1 cellular context compared by ENCODE assay signal in the genomic region with DNA sequence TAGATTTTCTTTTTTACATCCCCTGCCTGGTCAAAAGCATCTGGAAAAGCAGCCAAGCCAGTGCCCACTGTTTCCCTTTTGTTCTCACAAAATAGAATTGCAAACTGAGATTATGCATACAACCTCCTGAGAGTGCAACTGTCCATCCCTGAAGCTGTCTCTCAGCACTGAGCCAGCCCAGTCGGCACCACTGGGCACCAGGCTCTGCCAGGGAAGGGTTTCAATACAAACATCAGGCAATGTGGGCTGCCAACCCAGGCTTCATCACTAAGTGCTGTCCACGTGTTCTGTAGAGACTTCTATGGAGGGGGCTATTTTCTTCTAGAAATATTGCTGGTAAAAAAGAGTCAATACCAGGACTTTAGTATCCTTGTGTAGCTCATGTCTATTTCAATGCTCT.
TF ChIP-seq lines count a peak whose summit lies in the region.

No MANE protein-coding gene starts in this region.

TF ChIP-seq in HepG2, 621 proteins besides CTCF, POLR2A, EP300 and RAD21 (continued from another document):
- TF ChIP-seq NCOR1 (IDR thresholded peaks at IDR 0.05; ENCODE audit: borderline replicate concordance, low read length) (no peak), NFAT5 (CRISPR knock-in tag; IDR thresholded peaks at IDR 0.05) (no peak), POGZ (CRISPR knock-in tag; IDR thresholded peaks at IDR 0.05) (no peak), SMAD1 (CRISPR knock-in tag; IDR thresholded peaks at IDR 0.05; ENCODE audit: borderline replicate concordance, low read depth) (no peak), ZNF281 (CRISPR knock-in tag; IDR thresholded peaks at IDR 0.05; ENCODE audit: borderline replicate concordance) (no peak), RAD51 (IDR thresholded peaks at IDR 0.05; ENCODE audit: borderline replicate concordance) (no peak), TARDBP (CRISPR knock-in tag; IDR thresholded peaks at IDR 0.05) (no peak)
